12 cellular contexts compared by ENCODE assay signal in genomic region chr19:55602104-55603001, GRCh38. TPM values are rescaled to one million over a fixed set of nuclear protein-coding genes. Genes with fewer than 3 reads are reported as not detected.
DNase-seq lines count a peak whose midpoint lies in the region; ATAC-seq and TF ChIP-seq lines count a peak whose summit lies in the region.
"Had no signal": no experiment of that assay in that cellular context is flagged by ENCODE, and none has a peak within 500 bp of the region (broad histone marks: within the 10 kb centered on the region; RNA-seq: fewer than 3 reads in every experiment).

No MANE protein-coding gene starts in this region.

- peaks cover 13% of the 10 kb centered on the region; the same call in 1 of the 2 replicates for H3K9me1 ChIP-seq in IMR-90 (ENCODE audit: insufficient read depth, low read length)

- H2BK15ac ChIP-seq in IMR-90 (ENCODE audit: low read depth, low read length) (no peak overlapping the region), neuronal stem cell (ENCODE audit: low read length) (peak overlapping the region; percentile 79)

- no peak overlapping the region for H3K4ac ChIP-seq in IMR-90 (ENCODE audit: low read depth, low read length)
- peak overlapping the region; percentile 81 for H3K4ac ChIP-seq in neuronal stem cell (ENCODE audit: low read length)

- H3K18ac ChIP-seq in IMR-90 (ENCODE audit: low read depth, low read length) (no peak overlapping the region), neuronal stem cell (ENCODE audit: low read length) (peak overlapping the region; percentile 71)

- peaks cover 28% of the 10 kb centered on the region for H3K4me1 Mint-ChIP-seq in endothelial cell (ENCODE audit: unreplicated experiment)

- no peak overlapping the region for H2BK20ac ChIP-seq in IMR-90 (ENCODE audit: low read depth, low read length)

- peaks cover 32% of the 10 kb centered on the region for H3K36me3 ChIP-seq in BLaER1
- H3K36me3 ChIP-seq in IMR-90 (ENCODE audit: control insufficient read depth, insufficient read depth, low read length), result peaks cover 1% of the 10 kb centered on the region; the same call in 1 of the 2 replicates
- peaks cover 1 to 11% of the 10 kb centered on the region in 2 donors for H3K36me3 ChIP-seq in neuronal stem cell (replicated peaks in 1 of 2; ENCODE audit: control insufficient read depth in 2 of 2, insufficient read depth in 2 of 2, low read length in 2 of 2)

- in situ Hi-C loops in IMR-90 (cut with MboI; ENCODE audit: low sequenced_read_pairs), result no loop called here

- peaks cover 26 to 46% of the 10 kb centered on the region in 2 experiments for H3K79me1 ChIP-seq in IMR-90 (ENCODE audit: low read depth in 1 of 2, low read length in 2 of 2)
- H3K79me1 ChIP-seq in neuronal stem cell (ENCODE audit: low read depth, low read length), result peaks cover 4% of the 10 kb centered on the region

- dilution Hi-C loops in IMR-90 (cut with HindIII; ENCODE audit: low sequenced_read_pairs, unreplicated experiment), result no loop called here

- TF ChIP-seq RAD21 in IMR-90 (IDR thresholded peaks at IDR 0.05; ENCODE audit: low read length), result no peak

- H3K27ac ChIP-seq in BLaER1, result peak overlapping the region; percentile 97; the same call in 1 of the 2 replicates
- no peak overlapping the region for H3K27ac ChIP-seq in IMR-90 (ENCODE audit: insufficient read depth, low read length)
- H3K27ac ChIP-seq in neuronal stem cell (replicated peaks; ENCODE audit: low read length), result no peak overlapping the region
- H3K27ac ChIP-seq: foreskin keratinocyte had no signal

- H3K23ac ChIP-seq in IMR-90 (ENCODE audit: low read depth, low read length) (no peak overlapping the region), neuronal stem cell (ENCODE audit: low read depth, low read length, poor library complexity) (peak overlapping the region; percentile 10)

- TF ChIP-seq CTCF in IMR-90 (conservative IDR thresholded peaks at IDR 0.05; ENCODE audit: low read depth, low read length) (no peak), endothelial cell (IDR thresholded peaks at IDR 0.05; ENCODE audit: unreplicated experiment) (no peak)

- 95% methylated on average over 29 of the region's 60 CpGs; no CpG with 5 or more reads in 1 of the 2 experiments for WGBS in IMR-90 (ENCODE audit: extremely low coverage in 2 of 2, insufficient read length in 1 of 2), 2 experiments
- WGBS in neuronal stem cell (ENCODE audit: extremely low coverage in 2 of 2, insufficient read length in 2 of 2, insufficient replicate concordance in 1 of 2), 2 donors, result no CpG with 5 or more reads among the region's 60 CpGs

- H3K56ac ChIP-seq in IMR-90 (ENCODE audit: extremely low read depth, insufficient read depth, low read length), result no peak overlapping the region

- peaks cover 18% of the 10 kb centered on the region for H3K36me3 Mint-ChIP-seq in endothelial cell (ENCODE audit: low read depth, unreplicated experiment)

- intact Hi-C loops in IMR-90 (cut with micrococcal nuclease), result no loop called here

- DNase-seq in IMR-90, result no peak
- no peak for DNase-seq in endothelial cell (ENCODE audit: low spot score)
- DNase-seq in neuronal stem cell (ENCODE audit: low spot score), result no peak
- DNase-seq in AG20443 (ENCODE audit: low spot score), result no peak
- no peak for DNase-seq in stimulated activated CD4-positive, alpha-beta T cell treated with anti-CD3 and anti-CD28 coated beads, Interleukin-12 subunit alpha, Interleukin-12 subunit beta, amount 100 ng/mL, for 4 hours
- DNase-seq in stimulated activated CD4-positive, alpha-beta T cell treated with anti-CD3 and anti-CD28 coated beads, Interleukin-1b, Interleukin-23, amount 100 ng/mL, for 48 hours, result no peak
- DNase-seq: activated effector memory CD4-positive, alpha-beta T cell treated with Interleukin-2 at 50 U/mL for 16 hours; DMS79 treated with DMSO at 0.1 percent for 48 hours; foreskin keratinocyte; nucleus accumbens; tibial artery had no signal

- H4K20me1 ChIP-seq in BLaER1, result peaks cover 5% of the 10 kb centered on the region; the same call in 1 of the 2 replicates
- H4K20me1 ChIP-seq in IMR-90 (ENCODE audit: insufficient read depth, low read length), result peaks cover 19% of the 10 kb centered on the region; the same call in 1 of the 2 replicates

- H3K27me3 ChIP-seq in BLaER1 (no peaks in the 10 kb centered on the region), IMR-90 (ENCODE audit: control insufficient read depth, insufficient read depth, low read length) (no peaks in the 10 kb centered on the region), neuronal stem cell (ENCODE audit: control insufficient read depth in 3 of 3, insufficient read depth in 3 of 3, low read depth in 1 of 3, low read length in 3 of 3) (no peaks in the 10 kb centered on the region)
- H3K27me3 ChIP-seq: foreskin keratinocyte, tibial artery had no signal

- peaks cover 36% of the 10 kb centered on the region for H3K27me3 Mint-ChIP-seq in endothelial cell (ENCODE audit: unreplicated experiment)

- H2AFZ ChIP-seq in IMR-90 (replicated peaks; ENCODE audit: low read length, poor library complexity) (no peak overlapping the region), neuronal stem cell (ENCODE audit: low read length) (no peak overlapping the region)

- H3K9ac ChIP-seq in BLaER1 (0 out of 2 replicates have a peak overlapping the region, but pooled peaks have one; percentile 5), IMR-90 (ENCODE audit: low read depth, low read length) (no peak overlapping the region), neuronal stem cell (ENCODE audit: low read depth, low read length, poor library complexity) (no peak overlapping the region)

- H3K27ac Mint-ChIP-seq in endothelial cell (ENCODE audit: unreplicated experiment), result no peak overlapping the region

- H4K91ac ChIP-seq in IMR-90 (ENCODE audit: insufficient read depth, low read depth, low read length) (no peak overlapping the region), neuronal stem cell (ENCODE audit: low read depth, low read length, poor library complexity) (peak overlapping the region; percentile 22)

- H2BK12ac ChIP-seq in neuronal stem cell (ENCODE audit: low read length), result peak overlapping the region; percentile 73

- H4K8ac ChIP-seq in IMR-90 (ENCODE audit: low read depth in 2 of 2, low read length in 2 of 2) (no peak overlapping the region), neuronal stem cell (ENCODE audit: low read depth, low read length) (no peak overlapping the region)

- H3K14ac ChIP-seq in IMR-90 (replicated peaks; ENCODE audit: low read depth, low read length) (no peak overlapping the region), neuronal stem cell (ENCODE audit: low read length) (no peak overlapping the region)

- BruUV-seq in IMR-90 (replicated peaks; lab: Mats Ljungman, UMichigan), result no TSS peak

- no peak overlapping the region; the same call in 1 of the 2 replicates for H2AK5ac ChIP-seq in IMR-90 (ENCODE audit: low read depth, low read length)
- peak overlapping the region; percentile 92 for H2AK5ac ChIP-seq in neuronal stem cell (ENCODE audit: low read depth, low read length)

- H3K9me3 ChIP-seq in BLaER1 (no peaks in the 10 kb centered on the region), IMR-90 (ENCODE audit: control insufficient read depth, insufficient read depth, low read length) (no peaks in the 10 kb centered on the region), neuronal stem cell (replicated peaks in 1 of 2; ENCODE audit: control insufficient read depth in 2 of 2, insufficient read depth in 1 of 2, low read depth in 1 of 2, low read length in 2 of 2) (peaks cover 0 to 7% of the 10 kb centered on the region in 2 donors)
- H3K9me3 ChIP-seq: tibial artery had no signal

- H2AK9ac ChIP-seq in IMR-90 (replicated peaks; ENCODE audit: low read depth, low read length, poor library complexity), result peak overlapping the region; percentile 44

- TF ChIP-seq POLR2A in IMR-90 (IDR thresholded peaks at IDR 0.05; ENCODE audit: low read depth, low read length), result no peak

- peaks cover 43% of the 10 kb centered on the region for H3K4me1 ChIP-seq in BLaER1
- peaks cover 9% of the 10 kb centered on the region for H3K4me1 ChIP-seq in IMR-90 (ENCODE audit: control insufficient read depth, insufficient read depth, low read length)
- H3K4me1 ChIP-seq in neuronal stem cell (ENCODE audit: control insufficient read depth in 2 of 2, insufficient read depth in 1 of 2, low read depth in 1 of 2, low read length in 2 of 2), result peaks cover 13 to 14% of the 10 kb centered on the region in 2 donors

- no peak for ATAC-seq in IMR-90 (ENCODE audit: low read depth)
- ATAC-seq: foreskin keratinocyte had no signal

- POLR2A ChIA-PET in IMR-90 (lab: Charles Lee; ENCODE audit: unreplicated experiment), result no interaction called here

- H3K4me3 ChIP-seq in BLaER1 (no peak overlapping the region), IMR-90 (ENCODE audit: insufficient read depth, low read depth, low read length) (no peak overlapping the region), neuronal stem cell (ENCODE audit: low read length in 2 of 2) (no peak overlapping the region)
- H3K4me3 ChIP-seq: tibial artery had no signal

- peaks cover 6% of the 10 kb centered on the region for H3K9me3 Mint-ChIP-seq in endothelial cell (ENCODE audit: unreplicated experiment)

- no peak overlapping the region for H3K4me2 ChIP-seq in BLaER1
- no peak overlapping the region for H3K4me2 ChIP-seq in IMR-90 (ENCODE audit: low read depth, low read length)
- H3K4me2 ChIP-seq in neuronal stem cell (ENCODE audit: insufficient read depth, low read length, poor library complexity, severe bottlenecking), result no peak overlapping the region

- CTCF ChIA-PET in IMR-90 (lab: Yijun Ruan, JAX), result no interaction called here

- H4K5ac ChIP-seq in IMR-90 (ENCODE audit: low read depth, low read length), result no peak overlapping the region

- no peak overlapping the region for H2BK120ac ChIP-seq in IMR-90 (ENCODE audit: low read depth, low read length)
- H2BK120ac ChIP-seq in neuronal stem cell (ENCODE audit: low read depth, low read length), result no peak overlapping the region

- H2BK5ac ChIP-seq in IMR-90 (ENCODE audit: low read depth, low read length, poor library complexity, severe bottlenecking) (no peak overlapping the region), neuronal stem cell (ENCODE audit: low read length) (peak overlapping the region; percentile 27)

- peak overlapping the region; percentile 16 for H3K4me3 Mint-ChIP-seq in endothelial cell (ENCODE audit: unreplicated experiment)

RNA-seq across cellular contexts. Expression of gene ZNF524, which starts 2.3 kb away (rescaled TPM):
- total RNA-seq in IMR-90 (2012; rRNA removed) (2.3 and 2.8 TPM in 2 replicates), endothelial cell (ENCODE audit: unreplicated experiment) (9.3 TPM)
- polyA plus RNA-seq in IMR-90 (2012; rRNA removed), result 6.6 and 8.0 TPM in 2 replicates
- polyA plus RNA-seq in IMR-90 (2012; cell fraction: cytosol; rRNA removed), result 6.2 and 14.1 TPM in 2 replicates
- 4.0 and 9.8 TPM in 2 replicates for polyA plus RNA-seq in IMR-90 (2012; cell fraction: nucleus; rRNA removed; ENCODE audit: low replicate concordance)
- 3.1 TPM for polyA plus RNA-seq in neuronal stem cell (2013, experiment 1 of 2)
- 3.8 TPM for polyA plus RNA-seq in neuronal stem cell (2013, experiment 2 of 2)

RNA-seq across cellular contexts. Expression of gene FIZ1, which starts 3.0 kb away (rescaled TPM):
- 0.83 and 1.3 TPM in 2 replicates for total RNA-seq in IMR-90 (2012; rRNA removed)
- polyA plus RNA-seq in IMR-90 (2012; rRNA removed), result 5.5 and 5.9 TPM in 2 replicates
- polyA plus RNA-seq in IMR-90 (2012; cell fraction: cytosol; rRNA removed), result 3.6 and 5.0 TPM in 2 replicates
- 12.9 and 19.2 TPM in 2 replicates for polyA plus RNA-seq in IMR-90 (2012; cell fraction: nucleus; rRNA removed; ENCODE audit: low replicate concordance)
- total RNA-seq in endothelial cell (ENCODE audit: unreplicated experiment), result 21.5 TPM
- 19.2 TPM for polyA plus RNA-seq in neuronal stem cell (2013, experiment 1 of 2)
- 18.4 TPM for polyA plus RNA-seq in neuronal stem cell (2013, experiment 2 of 2)

RNA-seq across cellular contexts. Expression of gene ZNF865, which starts 3.1 kb away (rescaled TPM):
- total RNA-seq in IMR-90 (2012; rRNA removed), result under 0.01 TPM in 2 replicates
- polyA plus RNA-seq in IMR-90 (2012; rRNA removed), result 4.6 and 6.3 TPM in 2 replicates
- polyA plus RNA-seq in IMR-90 (2012; cell fraction: cytosol; rRNA removed), result 4.5 and 9.2 TPM in 2 replicates
- 7.6 and 24.5 TPM in 2 replicates for polyA plus RNA-seq in IMR-90 (2012; cell fraction: nucleus; rRNA removed; ENCODE audit: low replicate concordance)
- total RNA-seq in endothelial cell (ENCODE audit: unreplicated experiment), result 14.5 TPM
- polyA plus RNA-seq in neuronal stem cell (2013, experiment 1 of 2), result 12.2 TPM
- 12.0 TPM for polyA plus RNA-seq in neuronal stem cell (2013, experiment 2 of 2)

RNA-seq across cellular contexts. Expression of gene ZNF579, which starts 21.7 kb away (rescaled TPM):
- total RNA-seq in IMR-90 (2012; rRNA removed), result 0.54 and 0.83 TPM in 2 replicates
- 9.0 and 10.7 TPM in 2 replicates for polyA plus RNA-seq in IMR-90 (2012; rRNA removed)
- polyA plus RNA-seq in IMR-90 (2012; cell fraction: cytosol; rRNA removed), result 4.6 and 9.6 TPM in 2 replicates
- 19.0 and 30.7 TPM in 2 replicates for polyA plus RNA-seq in IMR-90 (2012; cell fraction: nucleus; rRNA removed; ENCODE audit: low replicate concordance)
- total RNA-seq in endothelial cell (ENCODE audit: unreplicated experiment), result 36.4 TPM
- 34.7 TPM for polyA plus RNA-seq in neuronal stem cell (2013, experiment 1 of 2)
- polyA plus RNA-seq in neuronal stem cell (2013, experiment 2 of 2), result 32.1 TPM

RNA-seq across cellular contexts. Expression of gene ZNF784, which starts 22.0 kb away (rescaled TPM):
- total RNA-seq in IMR-90 (2012; rRNA removed) (2.5 TPM in 2 replicates), endothelial cell (ENCODE audit: unreplicated experiment) (6.8 TPM)
- polyA plus RNA-seq in IMR-90 (2012; rRNA removed), result 3.7 and 4.1 TPM in 2 replicates
- 3.2 and 4.1 TPM in 2 replicates for polyA plus RNA-seq in IMR-90 (2012; cell fraction: cytosol; rRNA removed)
- 9.5 and 20.0 TPM in 2 replicates for polyA plus RNA-seq in IMR-90 (2012; cell fraction: nucleus; rRNA removed; ENCODE audit: low replicate concordance)
- 6.9 TPM for polyA plus RNA-seq in neuronal stem cell (2013, experiment 1 of 2)
- polyA plus RNA-seq in neuronal stem cell (2013, experiment 2 of 2), result 6.6 TPM

Comparison
In these comparisons a context has a peak if more than half of its experiments do, and no peak if none do; other contexts are left out.
1. RNA of gene ZNF865, which starts 3.1 kb away (total RNA-seq): 14.5 TPM in endothelial cell (single experiment); under 0.01 TPM in IMR-90; every median in the first group is over 10 times any median in the second.